ENCODE assay signal across 8 cellular contexts in genomic region chr2:120252207-120253020, GRCh38. TPM values are rescaled to one million over a fixed set of nuclear protein-coding genes. Genes with fewer than 3 reads are reported as not detected.
DNase-seq lines count a peak whose midpoint lies in the region; TF ChIP-seq lines count a peak whose summit lies in the region.

Gene RALB (plus strand): TSS chr2:120252852. CDS start chr2:120278665, 25,813 bp downstream.

- no peaks in the 10 kb centered on the region for H3K9me3 ChIP-seq in ES-I3 (ENCODE audit: control insufficient read depth, insufficient read depth, low read length)
- no peaks in the 10 kb centered on the region for H3K9me3 ChIP-seq in HAP-1
- H3K9me3 ChIP-seq in MM.1S (replicated peaks; ENCODE audit: insufficient read depth, low read length): no peaks in the 10 kb centered on the region
- H3K9me3 ChIP-seq in neural cell (ENCODE audit: low read length): no peaks in the 10 kb centered on the region
- no peaks in the 10 kb centered on the region for H3K9me3 ChIP-seq in stomach

- TF ChIP-seq EP300 in neural cell (conservative IDR thresholded peaks at IDR 0.05; ENCODE audit: poor library complexity, severe bottlenecking) (peak; percentile 42), stomach (IDR thresholded peaks at IDR 0.05) (no peak)

- TF ChIP-seq CTCF in MM.1S (IDR thresholded peaks at IDR 0.05; ENCODE audit: low read length) (no peak), neural cell (IDR thresholded peaks at IDR 0.05; ENCODE audit: poor library complexity, severe bottlenecking) (no peak), stomach (IDR thresholded peaks at IDR 0.05) (no peak)

- intact Hi-C loops in stomach (cut with DNase I; ENCODE audit: low total_unique reads): no loop called here

- H3K9ac ChIP-seq in ES-I3 (ENCODE audit: low read depth, low read length) (peak within 1 kb of the TSS; percentile 92), MM.1S (ENCODE audit: low read length) (peak within 1 kb of the TSS; percentile 67), neural cell (ENCODE audit: low read length) (peak within 1 kb of the TSS; percentile 72)

- no peak for TF ChIP-seq RAD21 in neural cell (conservative IDR thresholded peaks at IDR 0.05)

- no peaks in the 10 kb centered on the region; the same call in 1 of the 2 replicates for H3K36me3 ChIP-seq in ES-I3 (ENCODE audit: insufficient read depth, low read length)
- no peaks in the 10 kb centered on the region for H3K36me3 ChIP-seq in HAP-1 (replicated peaks)
- H3K36me3 ChIP-seq in MM.1S (replicated peaks; ENCODE audit: insufficient read depth, low read length): no peaks in the 10 kb centered on the region
- no peaks in the 10 kb centered on the region for H3K36me3 ChIP-seq in neural cell (ENCODE audit: insufficient read depth, low read length)
- no peaks in the 10 kb centered on the region for H3K36me3 ChIP-seq in stomach

- H2AFZ ChIP-seq in MM.1S (ENCODE audit: low read length) (peak within 1 kb of the TSS; percentile 97), neural cell (ENCODE audit: low read depth, low read length) (peak within 1 kb of the TSS; percentile 78)

- H3K79me2 ChIP-seq in MM.1S (ENCODE audit: low read length) (peaks cover 35% of the 10 kb centered on the region), neural cell (replicated peaks; ENCODE audit: insufficient read depth, low read length) (peaks cover 21% of the 10 kb centered on the region)

- peak within 1 kb of the TSS; percentile 58 for H3K4me3 ChIP-seq in HAP-1
- peak within 1 kb of the TSS; percentile 91 for H3K4me3 ChIP-seq in MM.1S (ENCODE audit: low read length)
- peak within 1 kb of the TSS; percentile 82 for H3K4me3 ChIP-seq in neural cell (ENCODE audit: low read length)
- peak within 1 kb of the TSS; percentile 66 to 98 (median 85) for H3K4me3 ChIP-seq in stomach

- H4K20me1 ChIP-seq in MM.1S (ENCODE audit: insufficient read depth, low read length): no peaks in the 10 kb centered on the region
- no peaks in the 10 kb centered on the region for H4K20me1 ChIP-seq in neural cell (ENCODE audit: insufficient read depth)

- H3K9me2 ChIP-seq in MM.1S (replicated peaks; ENCODE audit: insufficient read depth, low read length) (no peaks in the 10 kb centered on the region), neural cell (ENCODE audit: insufficient read depth, low read length) (no peaks in the 10 kb centered on the region)

- DNase-seq in HAP-1 (ENCODE audit: low spot score in 2 of 2): peak; percentile 95 to 100
- peak; percentile 98 for DNase-seq in MM.1S
- peak; percentile 87 for DNase-seq in SIG-M5 (lab: John Stamatoyannopoulos, UW)
- DNase-seq in activated gamma-delta T cell (lab: John Stamatoyannopoulos, UW): peak; percentile 96
- peak; percentile 98 for DNase-seq in fibroblast of the conjunctiva (ENCODE audit: low read depth)
- peak; percentile 100 for DNase-seq in stomach

- in situ Hi-C loops in HAP-1 (cut with MboI; ENCODE audit: low sequenced_read_pairs): no loop called here

- H3K27me3 ChIP-seq in HAP-1 (ENCODE audit: low read depth) (peaks cover 13% of the 10 kb centered on the region), MM.1S (replicated peaks; ENCODE audit: insufficient read depth, low read length) (peaks cover 9% of the 10 kb centered on the region; the same call in 1 of the 2 replicates), neural cell (ENCODE audit: insufficient read depth, low read depth, low read length) (no peaks in the 10 kb centered on the region), stomach (no peaks in the 10 kb centered on the region)

- H3F3A ChIP-seq in MM.1S (ENCODE audit: insufficient read depth, low read length) (no peaks in the 10 kb centered on the region), neural cell (ENCODE audit: insufficient read depth, low read length, poor library complexity, severe bottlenecking) (no peaks in the 10 kb centered on the region)

- H3K27ac ChIP-seq in MM.1S (ENCODE audit: low read length) (peak within 1 kb of the TSS; percentile 12; the same call in 1 of the 2 replicates), neural cell (ENCODE audit: low read length) (peak within 1 kb of the TSS; percentile 62), stomach (peak within 1 kb of the TSS; percentile 88 to 97 (median 92))

- H3K4me1 ChIP-seq in ES-I3 (ENCODE audit: insufficient read depth, low read length): peaks cover 16% of the 10 kb centered on the region; the same call in 1 of the 2 replicates
- H3K4me1 ChIP-seq in HAP-1: peaks cover 15% of the 10 kb centered on the region
- H3K4me1 ChIP-seq in MM.1S (ENCODE audit: low read length): peaks cover 16% of the 10 kb centered on the region
- peaks cover 8 to 42% (median 28%) of the 10 kb centered on the region in 4 donors for H3K4me1 ChIP-seq in stomach

- TF ChIP-seq POLR2A in stomach (IDR thresholded peaks at IDR 0.05): peak in 1 of 4 donors; percentile 28

- H3K4me2 ChIP-seq in MM.1S (ENCODE audit: low read depth, low read length): peak within 1 kb of the TSS; percentile 87
- H3K4me2 ChIP-seq in neural cell (ENCODE audit: low read length): peak within 1 kb of the TSS; percentile 98

- 0 to 2% (median 1%) methylated on average over 44 to 71 of the region's 71 CpGs for WGBS in stomach, 5 donors

TF ChIP-seq in neural cell, 6 proteins besides CTCF, POLR2A, EP300 and RAD21:
- TF ChIP-seq MXI1 (conservative IDR thresholded peaks at IDR 0.05; ENCODE audit: poor library complexity, severe bottlenecking): peak; percentile 58
- TF ChIP-seq, protein P1, sequence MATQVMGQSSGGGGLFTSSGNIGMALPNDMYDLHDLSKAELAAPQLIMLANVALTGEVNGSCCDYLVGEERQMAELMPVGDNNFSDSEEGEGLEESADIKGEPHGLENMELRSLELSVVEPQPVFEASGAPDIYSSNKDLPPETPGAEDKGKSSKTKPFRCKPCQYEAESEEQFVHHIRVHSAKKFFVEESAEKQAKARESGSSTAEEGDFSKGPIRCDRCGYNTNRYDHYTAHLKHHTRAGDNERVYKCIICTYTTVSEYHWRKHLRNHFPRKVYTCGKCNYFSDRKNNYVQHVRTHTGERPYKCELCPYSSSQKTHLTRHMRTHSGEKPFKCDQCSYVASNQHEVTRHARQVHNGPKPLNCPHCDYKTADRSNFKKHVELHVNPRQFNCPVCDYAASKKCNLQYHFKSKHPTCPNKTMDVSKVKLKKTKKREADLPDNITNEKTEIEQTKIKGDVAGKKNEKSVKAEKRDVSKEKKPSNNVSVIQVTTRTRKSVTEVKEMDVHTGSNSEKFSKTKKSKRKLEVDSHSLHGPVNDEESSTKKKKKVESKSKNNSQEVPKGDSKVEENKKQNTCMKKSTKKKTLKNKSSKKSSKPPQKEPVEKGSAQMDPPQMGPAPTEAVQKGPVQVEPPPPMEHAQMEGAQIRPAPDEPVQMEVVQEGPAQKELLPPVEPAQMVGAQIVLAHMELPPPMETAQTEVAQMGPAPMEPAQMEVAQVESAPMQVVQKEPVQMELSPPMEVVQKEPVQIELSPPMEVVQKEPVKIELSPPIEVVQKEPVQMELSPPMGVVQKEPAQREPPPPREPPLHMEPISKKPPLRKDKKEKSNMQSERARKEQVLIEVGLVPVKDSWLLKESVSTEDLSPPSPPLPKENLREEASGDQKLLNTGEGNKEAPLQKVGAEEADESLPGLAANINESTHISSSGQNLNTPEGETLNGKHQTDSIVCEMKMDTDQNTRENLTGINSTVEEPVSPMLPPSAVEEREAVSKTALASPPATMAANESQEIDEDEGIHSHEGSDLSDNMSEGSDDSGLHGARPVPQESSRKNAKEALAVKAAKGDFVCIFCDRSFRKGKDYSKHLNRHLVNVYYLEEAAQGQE (IDR thresholded peaks at IDR 0.05; ENCODE audit: borderline replicate concordance): peak; percentile 52
- TF ChIP-seq POLR2AphosphoS5 (IDR thresholded peaks at IDR 0.05): peak; percentile 52
- TF ChIP-seq EZH2 (IDR thresholded peaks at IDR 0.05; ENCODE audit: borderline replicate concordance, insufficient read depth, low read length, poor library complexity, severe bottlenecking): no peak
- TF ChIP-seq TAF1 (IDR thresholded peaks at IDR 0.05; ENCODE audit: low read depth): no peak

RNA-seq across cellular contexts. Expression of gene RALB, which starts in this region (rescaled TPM):
- polyA plus RNA-seq in neural cell: 46.0 and 50.6 TPM in 2 replicates
- 35.3 and 39.8 TPM in 2 replicates for polyA minus RNA-seq in neural cell
- 10 to 100 TPM; 26.3 to 44.6 (median 40.0) TPM for total RNA-seq in stomach
- 10 to 100 TPM; 27.5 to 87.4 (median 52.7) TPM for polyA plus RNA-seq in stomach

Comparison
In these comparisons a context has a peak if more than half of its experiments do, and no peak if none do; other contexts are left out.
1. Peak in every context shown above with its lines: DNase-seq, H3K4me3 ChIP-seq and H3K27ac ChIP-seq.
2. H3K27ac ChIP-seq: peak in every context shown above with its lines; median percentile 92 in stomach; 62 in neural cell; 12 in MM.1S.